31 cellular contexts compared by ENCODE assay signal in the genomic region with DNA sequence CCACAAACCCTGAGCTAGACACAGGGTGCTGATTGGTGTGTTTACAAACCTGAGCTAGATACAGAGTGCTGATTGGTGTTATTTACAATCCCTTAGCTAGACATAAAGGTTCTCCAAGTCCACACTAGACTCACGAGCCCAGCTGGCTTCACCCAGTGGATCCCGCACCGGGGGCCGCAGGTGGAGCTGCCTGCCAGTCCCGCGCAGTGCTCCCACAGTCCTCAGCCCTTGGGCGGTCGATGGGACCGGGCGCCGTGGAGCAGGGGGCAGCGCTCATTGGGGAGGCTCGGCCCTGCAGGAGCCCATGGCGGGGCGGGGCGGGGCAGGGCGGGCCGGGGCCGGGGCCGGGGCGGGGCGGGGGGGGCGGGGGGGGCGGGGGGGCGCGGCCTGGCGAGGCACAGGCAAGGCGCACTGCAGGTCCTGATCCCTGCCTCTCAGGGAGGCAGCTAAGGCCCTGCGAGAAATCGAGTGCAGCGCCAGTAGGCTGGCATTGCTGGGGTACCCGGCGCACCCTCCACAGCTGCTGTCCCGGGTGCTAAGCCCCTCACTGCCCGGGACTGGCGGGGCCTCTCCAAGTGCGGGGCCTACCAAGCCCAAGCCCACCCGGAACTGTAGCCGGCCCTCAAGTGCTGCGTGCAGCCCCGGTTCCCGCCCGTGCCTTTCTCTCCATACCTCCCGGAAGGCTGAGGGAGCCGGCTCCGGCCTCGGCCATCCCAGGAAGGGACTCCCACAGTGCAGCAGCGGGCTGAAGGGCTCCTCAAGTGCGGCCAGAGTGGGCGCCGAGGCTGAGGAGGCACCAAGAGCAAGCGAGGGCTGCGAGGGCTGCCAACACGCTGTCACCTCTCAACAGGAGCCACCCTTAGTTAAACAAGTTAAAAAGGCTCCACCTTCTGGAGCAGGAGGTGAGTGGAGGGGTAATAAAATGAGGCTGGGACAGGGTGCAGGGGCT. TPM values are rescaled to one million over a fixed set of nuclear protein-coding genes. Genes with fewer than 3 reads are reported as not detected.
A peak's percentile ranks its signal among the peaks of the same experiment; 100 is the strongest.
DNase-seq lines count a peak whose midpoint lies in the region; ATAC-seq, FAIRE-seq and TF ChIP-seq lines count a peak whose summit lies in the region.
"Had no signal": no experiment of that assay in that cellular context is flagged by ENCODE, and none has a peak within 500 bp of the region (broad histone marks: within the 10 kb centered on the region; RNA-seq: fewer than 3 reads in every experiment).

No MANE protein-coding gene starts in this region.

- POLR2A ChIA-PET in K562 (lab: Yijun Ruan, JAX): interaction anchor here (0.6 to 2.0 kb wide), 4 partner anchors 10 to 1362 kb away, joined by 3 to 8 read pairs (median 4); partner anchors contain the start of gene TMEM40

- H3K27ac ChIP-seq in K562 (ENCODE audit: extremely low read depth, low read depth, low read length): no peak overlapping the region
- no peak overlapping the region for H3K27ac ChIP-seq in lower lobe of right lung
- H3K27ac ChIP-seq: BLaER1, cardiac muscle cell, coronary artery, psoas muscle, SK-N-MC had no signal

- H3K9ac ChIP-seq in ES-I3 (ENCODE audit: low read depth, low read length) (peak overlapping the region; percentile 40; the same call in 1 of the 2 replicates), K562 (ENCODE audit: insufficient read depth in 1 of 2, low read depth in 2 of 2, low read length in 2 of 2) (peak overlapping the region in 1 of 2 experiments; percentile 84; a peak in 2 of 4 replicates)
- H3K9ac ChIP-seq: BLaER1 had no signal

- H3K9me1 ChIP-seq in K562 (ENCODE audit: control insufficient read depth, insufficient read depth, low read length): no peaks in the 10 kb centered on the region

- peak in 1 of 2 experiments; percentile 25; a peak in 2 of 4 replicates for TF ChIP-seq RAD21 in K562 (CRISPR knock-in tag; conservative IDR thresholded peaks at IDR 0.05 in 1 of 2, IDR thresholded peaks at IDR 0.05 in 1 of 2)

- no peak for TF ChIP-seq EP300 in K562 (IDR thresholded peaks at IDR 0.05; ENCODE audit: low read length)

- ATAC-seq in K562 (peak; percentile 92), lower lobe of right lung (peak; percentile 26 to 43), GM21619 (IDR thresholded peaks at IDR 0.05; ENCODE audit: unreplicated experiment) (no peak)
- ATAC-seq: activated T-cell treated with anti-CD3 and anti-CD28 coated beads, Interleukin-2, amount 50 U/mL, for 4 hours; natural killer cell had no signal

- peak in 1 of 3 experiments; percentile 12; a peak in 1 of 6 replicates for TF ChIP-seq CTCF in K562 (IDR thresholded peaks at IDR 0.05 in 2 of 3, conservative IDR thresholded peaks at IDR 0.05 in 1 of 3; ENCODE audit: insufficient read depth in 2 of 3, low read depth in 1 of 3, low read length in 3 of 3)
- TF ChIP-seq CTCF in lower lobe of right lung (IDR thresholded peaks at IDR 0.05): no peak
- no peak for TF ChIP-seq CTCF in GM13977 (IDR thresholded peaks at IDR 0.05; ENCODE audit: extremely low read depth, insufficient read depth, missing control alignments)

- intact Hi-C loops in K562 (cut with micrococcal nuclease) (loop anchor here (1.0 kb wide), 1 partner anchor 63 kb away; no protein-coding TSS in a partner anchor), lower lobe of right lung (cut with DNase I) (no loop called here)

- peak overlapping the region; percentile 52 for H3K4me2 ChIP-seq in K562 (ENCODE audit: insufficient read depth, low read length)
- H3K4me2 ChIP-seq: BLaER1 had no signal

- H3K9me3 ChIP-seq in ES-I3 (ENCODE audit: control insufficient read depth, insufficient read depth, low read length) (no peaks in the 10 kb centered on the region), K562 (replicated peaks; ENCODE audit: control insufficient read depth, insufficient read depth, low read depth, low read length) (0 out of 2 replicates have a peak, but pooled peaks cover 1% of the 10 kb centered on the region), lower lobe of right lung (no peaks in the 10 kb centered on the region)
- H3K9me3 ChIP-seq: BLaER1, psoas muscle had no signal

- H4K20me1 ChIP-seq in K562 (replicated peaks; ENCODE audit: control insufficient read depth, insufficient read depth, low read length): no peaks in the 10 kb centered on the region
- H4K20me1 ChIP-seq: BLaER1 had no signal

- in situ Hi-C loops in K562 (cut with MboI): no loop called here
- in situ Hi-C loops in GM13977 (cut with MboI; ENCODE audit: low pct_unique_long_range_greater_than_20kb, low sequenced_read_pairs, unreplicated experiment): no loop called here

- H2AFZ ChIP-seq in K562 (ENCODE audit: low read depth, low read length): peak overlapping the region; percentile 89

- BruUV-seq in K562 (replicated peaks; lab: Mats Ljungman, UMichigan): no TSS peak

- WGBS in K562 (ENCODE audit: insufficient coverage, low coverage, missing lambda C conversion rate): 28% methylated on average over 22 of the region's 54 CpGs

- FAIRE-seq in K562 (lab: Jason Lieb, UNC): no peak
- FAIRE-seq: GM12892, islet of Langerhans had no signal

- H3K4me1 ChIP-seq in ES-I3 (ENCODE audit: insufficient read depth, low read length): 0 out of 2 replicates have a peak, but pooled peaks cover 4% of the 10 kb centered on the region
- H3K4me1 ChIP-seq in K562 (replicated peaks in 1 of 2; ENCODE audit: control insufficient read depth in 2 of 2, insufficient read depth in 2 of 2, low read length in 2 of 2): peaks cover 0 to 9% of the 10 kb centered on the region in 2 experiments; a peak in 3 of 5 replicates
- no peaks in the 10 kb centered on the region for H3K4me1 ChIP-seq in lower lobe of right lung
- H3K4me1 ChIP-seq: BLaER1, psoas muscle had no signal

- no peak for TF ChIP-seq POLR2A in K562 (conservative IDR thresholded peaks at IDR 0.05)

- peak overlapping the region; percentile 20; the same call in 1 of the 2 replicates for H3K4me3 ChIP-seq in K562
- H3K4me3 ChIP-seq in lower lobe of right lung: no peak overlapping the region
- H3K4me3 ChIP-seq: BLaER1, cardiac muscle cell, coronary artery, psoas muscle, SK-N-MC had no signal

- H3K27me3 ChIP-seq in K562 (ENCODE audit: control insufficient read depth in 2 of 2, insufficient read depth in 2 of 2, low read length in 2 of 2): peaks cover 20 to 36% of the 10 kb centered on the region in 2 experiments
- no peaks in the 10 kb centered on the region for H3K27me3 ChIP-seq in lower lobe of right lung (ENCODE audit: low read depth)
- H3K27me3 ChIP-seq: BLaER1, cardiac muscle cell had no signal

- H3K36me3 ChIP-seq in ES-I3 (ENCODE audit: insufficient read depth, low read length) (no peaks in the 10 kb centered on the region), K562 (ENCODE audit: control insufficient read depth, insufficient read depth, low read length) (no peaks in the 10 kb centered on the region), lower lobe of right lung (no peaks in the 10 kb centered on the region)
- H3K36me3 ChIP-seq: BLaER1, cardiac muscle cell had no signal

- CTCF ChIA-PET in K562 (lab: Yijun Ruan, JAX; ENCODE audit: low intra/inter-chr PET ratio): no interaction called here

- no peaks in the 10 kb centered on the region for H3K79me2 ChIP-seq in K562 (ENCODE audit: control insufficient read depth, insufficient read depth, low read length)

- DNase-seq in ELF-1 (ENCODE audit: low read depth, low spot score) (peak; percentile 67), K562 (ENCODE audit: extremely low read depth in 1 of 4, low spot score in 3 of 4) (peak; percentile 28 to 84 (median 68)), lower lobe of right lung (peak; percentile 75), GM13977 (ENCODE audit: low spot score) (no peak), HCEC 1CT (no peak)
- DNase-seq: activated B cell treated with CpG ODN at 0.5 μM for 24 hours; activated CD4-positive, alpha-beta T cell treated with anti-CD3 and anti-CD28 coated beads, Interleukin-2, amount 50 U/mL, for 1 hour; activated gamma-delta T cell treated with Interleukin-2 at 50 U/mL for 16 hours; activated naive CD8-positive, alpha-beta T cell treated with anti-CD3 and anti-CD28 coated beads, Interleukin-2, amount 10 ng/mL, durations not matched to agents 7 days and 5 days; activated T-cell treated with anti-CD3 and anti-CD28 coated beads, Interleukin-2, amount 50 U/mL, for 4 hours; aorta; DMS153; effector CD8-positive, alpha-beta T cell; natural killer cell; NCI-H1105; NCI-H2029 treated with DMSO at 0.1 percent for 48 hours; NCI-H345; NCI-H748 treated with DMSO at 0.1 percent for 48 hours; occipital lobe; psoas muscle; stimulated activated CD4-positive, alpha-beta T cell treated with anti-CD3 and anti-CD28 coated beads, Interleukin-4, amount 100 ng/mL, for 24 hours; T-helper 1 cell; trophoblast cell had no signal

RNA-seq across cellular contexts. Expression of gene TMEM40, which starts 9.8 kb away (rescaled TPM):
- total RNA-seq in K562 (2011; cell fraction: chromatin; rRNA removed; ENCODE audit: low replicate concordance): not detected in 2 replicates
- total RNA-seq in K562 (2011; cell fraction: nucleolus; rRNA removed): not detected in 2 replicates
- not detected in 2 replicates for total RNA-seq in K562 (2011; cell fraction: nucleoplasm; rRNA removed)
- total RNA-seq in K562 (2014; rRNA removed) (not detected in 2 replicates), K562 (2014; rRNA removed; fragmentation: Illumina TruSeq; extraction: Trizol) (not detected in 2 replicates), K562 (2015; rRNA removed; fragmentation: Illumina TruSeq; extraction: Trizol) (not detected in 2 replicates), K562 (2021) (not detected in 2 replicates), lower lobe of right lung (1.0 TPM)
- polyA plus RNA-seq in K562 (2011; rRNA removed) (0.31 TPM in 1 of 2 replicates, not detected in the other), K562 (2014; fragmentation: Illumina TruSeq; extraction: Trizol) (not detected in 2 replicates), K562 (2014; fragmentation: Nextera tagmentation; extraction: Ambion mirVana) (under 1 TPM; 0.11 to 0.14 TPM), K562 (2014; rRNA removed) (not detected in 2 replicates)
- not detected in 2 replicates for polyA plus RNA-seq in K562 (2011; cell fraction: cytosol; rRNA removed)
- polyA plus RNA-seq in K562 (2011; cell fraction: nucleus; rRNA removed): not detected in 2 replicates
- polyA plus RNA-seq in K562 (2012): not detected in 2 replicates
- polyA minus RNA-seq in K562 (2011; rRNA and poly(A)+ RNA removed): not detected in 2 replicates
- not detected in 2 replicates for polyA minus RNA-seq in K562 (2011; cell fraction: cytosol; rRNA and poly(A)+ RNA removed)
- polyA minus RNA-seq in K562 (2011; cell fraction: nucleus; rRNA and poly(A)+ RNA removed): not detected in 2 replicates
- total RNA-seq: activated B cell treated with CpG ODN at 0.5 μM for 24 hours; activated naive CD8-positive, alpha-beta T cell treated with anti-CD3 and anti-CD28 coated beads, Interleukin-2, amount 10 ng/mL, durations not matched to agents 7 days and 5 days; activated T-cell treated with anti-CD3 and anti-CD28 coated beads, Interleukin-2, amount 50 U/mL, for 4 hours; occipital lobe had no signal

RNA-seq across cellular contexts. Expression of gene CAND2, which starts 27.6 kb away (rescaled TPM):
- 16.3 and 50.5 TPM in 2 replicates for total RNA-seq in K562 (2011; cell fraction: chromatin; rRNA removed; ENCODE audit: low replicate concordance)
- 28.2 and 28.5 TPM in 2 replicates for total RNA-seq in K562 (2011; cell fraction: nucleolus; rRNA removed)
- total RNA-seq in K562 (2011; cell fraction: nucleoplasm; rRNA removed): 14.7 and 16.9 TPM in 2 replicates
- total RNA-seq in K562 (2014; rRNA removed): 6.4 and 7.8 TPM in 2 replicates
- total RNA-seq in K562 (2014; rRNA removed; fragmentation: Illumina TruSeq; extraction: Trizol): 2.5 and 3.1 TPM in 2 replicates
- 4.3 and 4.9 TPM in 2 replicates for total RNA-seq in K562 (2015; rRNA removed; fragmentation: Illumina TruSeq; extraction: Trizol)
- total RNA-seq in K562 (2021): 14.2 and 14.9 TPM in 2 replicates
- polyA plus RNA-seq in K562 (2011; rRNA removed): 4.6 and 5.0 TPM in 2 replicates
- polyA plus RNA-seq in K562 (2011; cell fraction: cytosol; rRNA removed): 3.2 and 10.0 TPM in 2 replicates
- 10.2 and 21.2 TPM in 2 replicates for polyA plus RNA-seq in K562 (2011; cell fraction: nucleus; rRNA removed)
- polyA plus RNA-seq in K562 (2012): 6.1 and 10.3 TPM in 2 replicates
- polyA plus RNA-seq in K562 (2014; fragmentation: Illumina TruSeq; extraction: Trizol): 4.2 and 6.5 TPM in 2 replicates
- polyA plus RNA-seq in K562 (2014; fragmentation: Nextera tagmentation; extraction: Ambion mirVana): 1 to 10 TPM in 1 of 2 experiments, under 1 TPM in 1; 0.91 to 1.4 TPM
- 7.6 and 7.7 TPM in 2 replicates for polyA plus RNA-seq in K562 (2014; rRNA removed)
- polyA minus RNA-seq in K562 (2011; rRNA and poly(A)+ RNA removed): 3.8 and 8.1 TPM in 2 replicates
- 7.7 and 7.8 TPM in 2 replicates for polyA minus RNA-seq in K562 (2011; cell fraction: cytosol; rRNA and poly(A)+ RNA removed)
- 10.2 and 10.9 TPM in 2 replicates for polyA minus RNA-seq in K562 (2011; cell fraction: nucleus; rRNA and poly(A)+ RNA removed)
- 6.4 TPM for total RNA-seq in lower lobe of right lung

Comparison
In these comparisons a context has a peak if more than half of its experiments do, and no peak if none do; other contexts are left out.
1. DNase-seq: peak in ELF-1 (single experiment), K562 (4 of 4) and lower lobe of right lung (single experiment); none in GM13977 (single experiment) and HCEC 1CT (single experiment).